In the genomic region with DNA sequence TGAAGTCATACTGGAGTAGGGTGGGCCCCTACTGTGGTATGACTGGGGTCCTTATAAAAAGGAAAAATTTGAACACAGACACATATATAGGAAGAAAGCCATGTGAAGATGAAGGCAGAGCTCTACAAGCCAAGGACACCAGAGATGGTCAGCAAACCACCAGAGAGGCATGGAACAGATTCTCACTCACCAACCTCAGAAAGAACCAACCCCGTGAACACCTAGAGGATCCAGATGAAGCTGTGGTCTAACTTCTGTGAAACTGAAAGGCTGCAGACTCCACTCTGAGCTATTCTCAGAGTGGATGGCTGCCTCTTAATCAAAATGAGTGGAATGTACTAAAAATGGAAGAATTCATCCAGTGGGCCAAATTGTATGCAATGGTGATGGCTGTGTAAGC, we compare ENCODE assay signal across 22 cellular contexts.
DNase-seq lines count a peak whose midpoint lies in the region; TF ChIP-seq lines count a peak whose summit lies in the region.
"Had no signal": no experiment of that assay in that cellular context is flagged by ENCODE, and none has a peak within 500 bp of the region (broad histone marks: within the 10 kb centered on the region; RNA-seq: fewer than 3 reads in every experiment).

No MANE protein-coding gene starts in this region.

- H3K9me3 Mint-ChIP-seq in nephron progenitor cell (peaks cover 19% of the 10 kb centered on the region), endodermal cell (no peaks in the 10 kb centered on the region)

- no peaks in the 10 kb centered on the region for H4K20me1 ChIP-seq in MM.1S (ENCODE audit: insufficient read depth, low read length)
- H4K20me1 ChIP-seq: BLaER1 had no signal

- H3K36me3 ChIP-seq in MM.1S (replicated peaks; ENCODE audit: insufficient read depth, low read length) = no peaks in the 10 kb centered on the region
- no peaks in the 10 kb centered on the region for H3K36me3 ChIP-seq in endodermal cell (ENCODE audit: control insufficient read depth, insufficient read depth, low read length)
- H3K36me3 ChIP-seq: BE2C, BLaER1 had no signal

- H3K9ac ChIP-seq in MM.1S (ENCODE audit: low read length) (no peak overlapping the region), endodermal cell (ENCODE audit: extremely low read depth, low read length, poor library complexity, severe bottlenecking) (no peak overlapping the region)
- H3K9ac ChIP-seq: BLaER1 had no signal

- no peaks in the 10 kb centered on the region for H3K79me2 ChIP-seq in MM.1S (ENCODE audit: low read length)

- no peaks in the 10 kb centered on the region for H3K9me3 ChIP-seq in MM.1S (replicated peaks; ENCODE audit: insufficient read depth, low read length)
- H3K9me3 ChIP-seq in endodermal cell (ENCODE audit: control insufficient read depth, low read length) = no peaks in the 10 kb centered on the region
- H3K9me3 ChIP-seq: BE2C, BLaER1 had no signal

- H3K36me3 Mint-ChIP-seq in nephron progenitor cell (ENCODE audit: low read depth) (peaks cover 4% of the 10 kb centered on the region), endodermal cell (ENCODE audit: low read depth) (no peaks in the 10 kb centered on the region)
- H3K36me3 Mint-ChIP-seq: CD14-positive monocyte; CD4-positive, alpha-beta memory T cell; CD4-positive, CD25-positive, alpha-beta regulatory T cell; CD8-positive, alpha-beta memory T cell had no signal

- H3K4me1 Mint-ChIP-seq in nephron progenitor cell (peaks cover 4% of the 10 kb centered on the region), endodermal cell (no peaks in the 10 kb centered on the region)
- H3K4me1 Mint-ChIP-seq: CD14-positive monocyte; CD4-positive, alpha-beta memory T cell; CD4-positive, CD25-positive, alpha-beta regulatory T cell; CD8-positive, alpha-beta memory T cell had no signal

- H3K4me3 Mint-ChIP-seq in nephron progenitor cell (no peak overlapping the region), endodermal cell (no peak overlapping the region)
- H3K4me3 Mint-ChIP-seq: CD14-positive monocyte; CD4-positive, alpha-beta memory T cell; CD4-positive, CD25-positive, alpha-beta regulatory T cell; CD8-positive, alpha-beta memory T cell had no signal

- H3K4me3 ChIP-seq in MM.1S (ENCODE audit: low read length) = no peak overlapping the region
- H3K4me3 ChIP-seq in endodermal cell (ENCODE audit: low read length) = no peak overlapping the region
- H3K4me3 ChIP-seq: BLaER1 had no signal

- TF ChIP-seq CTCF in MM.1S (IDR thresholded peaks at IDR 0.05; ENCODE audit: low read length) (no peak), nephron progenitor cell (IDR thresholded peaks at IDR 0.05) (no peak), endodermal cell (conservative IDR thresholded peaks at IDR 0.05) (no peak)

- H3K9me2 ChIP-seq in MM.1S (replicated peaks; ENCODE audit: insufficient read depth, low read length) = no peaks in the 10 kb centered on the region

- H3K27ac ChIP-seq in MM.1S (ENCODE audit: low read length) (no peak overlapping the region), endodermal cell (ENCODE audit: low read depth, low read length) (no peak overlapping the region)
- H3K27ac ChIP-seq: BLaER1 had no signal

- 100% methylated on average over 1 of the region's 1 CpG; no CpG with 5 or more reads in 1 of the 2 experiments for WGBS in endodermal cell (ENCODE audit: insufficient coverage in 1 of 2, insufficient read length in 1 of 2), 2 experiments

- H2AFZ ChIP-seq in MM.1S (ENCODE audit: low read length) = no peak overlapping the region

- peaks cover 4% of the 10 kb centered on the region for H3K27me3 Mint-ChIP-seq in nephron progenitor cell (ENCODE audit: low read depth, poor library complexity)
- no peaks in the 10 kb centered on the region for H3K27me3 Mint-ChIP-seq in endodermal cell (ENCODE audit: insufficient read depth)
- H3K27me3 Mint-ChIP-seq: CD4-positive, CD25-positive, alpha-beta regulatory T cell had no signal

- H3K27me3 ChIP-seq in MM.1S (replicated peaks; ENCODE audit: insufficient read depth, low read length) = no peaks in the 10 kb centered on the region
- no peaks in the 10 kb centered on the region for H3K27me3 ChIP-seq in endodermal cell (ENCODE audit: control insufficient read depth, insufficient read depth, low read length, poor library complexity, severe bottlenecking)
- H3K27me3 ChIP-seq: BLaER1 had no signal

- no peak overlapping the region for H3K4me2 ChIP-seq in MM.1S (ENCODE audit: low read depth, low read length)
- H3K4me2 ChIP-seq: BLaER1 had no signal

- DNase-seq in MM.1S (peak; percentile 34), nephron progenitor cell (no peak), NK-92 (lab: John Stamatoyannopoulos, UW; ENCODE audit: unreplicated experiment) (no peak), endodermal cell (no peak), pons (ENCODE audit: low spot score) (no peak)
- DNase-seq: 8988T; ACHN; BE2C; C1 segment of cervical spinal cord; CD4-positive, alpha-beta memory T cell; CD4-positive, CD25-positive, alpha-beta regulatory T cell; CD8-positive, alpha-beta memory T cell; COR-L47; DMS 273 treated with DMSO at 0.1 percent for 48 hours; DMS153; DMS53; DMS79; DND-41; EL; GDM1 had no signal

- H3K4me1 ChIP-seq in MM.1S (ENCODE audit: low read length) (no peaks in the 10 kb centered on the region), endodermal cell (ENCODE audit: control insufficient read depth, insufficient read depth, low read length) (no peaks in the 10 kb centered on the region)
- H3K4me1 ChIP-seq: BE2C, BLaER1 had no signal

- H3F3A ChIP-seq in MM.1S (ENCODE audit: insufficient read depth, low read length) = no peaks in the 10 kb centered on the region

- H3K27ac Mint-ChIP-seq in nephron progenitor cell (peak overlapping the region; percentile 53), endodermal cell (no peak overlapping the region)
- H3K27ac Mint-ChIP-seq: CD14-positive monocyte; CD4-positive, alpha-beta memory T cell; CD4-positive, CD25-positive, alpha-beta regulatory T cell had no signal
